ENCODE assay signal across 25 cellular contexts in genomic region chr1:204528677-204529076, GRCh38. TPM values are rescaled to one million over a fixed set of nuclear protein-coding genes. Genes with fewer than 3 reads are reported as not detected.
DNase-seq lines count a peak whose midpoint lies in the region; ATAC-seq, FAIRE-seq and TF ChIP-seq lines count a peak whose summit lies in the region.
"Had no signal": no experiment of that assay in that cellular context is flagged by ENCODE, and none has a peak within 500 bp of the region (broad histone marks: within the 10 kb centered on the region; RNA-seq: fewer than 3 reads in every experiment).

No MANE protein-coding gene starts in this region.

- SMC1A ChIA-PET in GM12878 (lab: Charles Lee; ENCODE audit: uncharacterized antibody, unreplicated experiment), result interaction anchor here (1.2 to 5.5 kb wide), 5 partner anchors 9 to 37 kb away, joined by 3 to 42 read pairs (median 5); partner anchors contain the start of gene MDM4

- no peak overlapping the region for H3K9ac ChIP-seq in GM12878 (ENCODE audit: control insufficient read depth, insufficient read depth, low read length)
- H3K9ac ChIP-seq: BLaER1 had no signal

- H3K9me3 Mint-ChIP-seq in activated T-cell treated with anti-CD3 and anti-CD28 coated beads, Interleukin-2, amount 50 U/mL, for 24 hours, result peaks cover 4% of the 10 kb centered on the region
- H3K9me3 Mint-ChIP-seq in activated T-cell treated with anti-CD3 and anti-CD28 coated beads, Interleukin-2, amount 50 U/mL, for 72 hours, result peaks cover 2 to 3% of the 10 kb centered on the region in 2 donors
- peaks cover 2% of the 10 kb centered on the region for H3K9me3 Mint-ChIP-seq in CD4-positive, alpha-beta T cell

- RAD21 ChIA-PET in GM12878 (lab: Charles Lee; ENCODE audit: unreplicated experiment), result interaction anchor here (1.2 to 1.3 kb wide), 2 partner anchors 12 to 14 kb away, joined by 4 to 5 read pairs; partner anchors contain the start of gene MDM4

- no peak for TF ChIP-seq RAD21 in GM12878 (IDR thresholded peaks at IDR 0.05; ENCODE audit: insufficient read depth, low read depth, low read length)

- no peak for TF ChIP-seq EP300 in GM12878 (IDR thresholded peaks at IDR 0.05; ENCODE audit: borderline replicate concordance in 1 of 2, control insufficient read depth in 1 of 2, low read depth in 2 of 2, low read length in 2 of 2)

- H3K4me1 ChIP-seq in GM12878 (ENCODE audit: control insufficient read depth, insufficient read depth, low read length) (peaks cover 36% of the 10 kb centered on the region), gastrocnemius medialis (no peaks in the 10 kb centered on the region), spleen (peaks cover 5 to 63% (median 24%) of the 10 kb centered on the region in 6 donors)
- H3K4me1 ChIP-seq: SJCRH30 had no signal

- H3K4me3 ChIP-seq in GM12878 (no peak overlapping the region), gastrocnemius medialis (no peak overlapping the region), spleen (no peak overlapping the region)
- H3K4me3 ChIP-seq: BLaER1, SJCRH30 had no signal

- no peak overlapping the region for H3K27ac ChIP-seq in CD4-positive, alpha-beta T cell (ENCODE audit: low read depth, low read length)
- H3K27ac ChIP-seq in GM12878 (ENCODE audit: control insufficient read depth, insufficient read depth) (no peak overlapping the region), gastrocnemius medialis (peak overlapping the region in 3 of 4 donors; percentile 33 to 40 (median 36)), spleen (peak overlapping the region in 1 of 8 donors; percentile 0)
- H3K27ac ChIP-seq: 22Rv1, SJCRH30 had no signal

- peak overlapping the region; percentile 65 for H3K27ac Mint-ChIP-seq in activated T-cell treated with anti-CD3 and anti-CD28 coated beads, Interleukin-2, amount 50 U/mL, for 24 hours
- no peak overlapping the region for H3K27ac Mint-ChIP-seq in activated T-cell treated with anti-CD3 and anti-CD28 coated beads, Interleukin-2, amount 50 U/mL, for 72 hours
- H3K27ac Mint-ChIP-seq in CD4-positive, alpha-beta T cell, result peak overlapping the region; percentile 17

- TF ChIP-seq POLR2A in GM12878 (IDR thresholded peaks at IDR 0.05; ENCODE audit: low read depth, low read length) (0 out of 2 replicates have a peak, but pooled peaks have one; percentile 9), gastrocnemius medialis (IDR thresholded peaks at IDR 0.05) (no peak), spleen (IDR thresholded peaks at IDR 0.05) (no peak)

- H3K36me3 ChIP-seq in GM12878 (ENCODE audit: control insufficient read depth in 2 of 2, insufficient read depth in 2 of 2, low read length in 1 of 2) (peaks cover 21 to 32% of the 10 kb centered on the region in 2 experiments), gastrocnemius medialis (peaks cover 0 to 72% of the 10 kb centered on the region in 2 donors), spleen (peaks cover 6 to 99% (median 85%) of the 10 kb centered on the region in 6 donors)

- in situ Hi-C loops in GM12878 (cut with MboI), result no loop called here
- in situ Hi-C loops in gastrocnemius medialis (cut with MboI; ENCODE audit: low sequenced_read_pairs in 4 of 4), result loop anchor here in 1 of 4 donors (25.0 kb wide), 1 partner anchor 716 kb away; no protein-coding TSS in a partner anchor

- no peak for ATAC-seq in activated T-cell treated with anti-CD3 and anti-CD28 coated beads, Interleukin-2, amount 50 U/mL, for 72 hours (replicated peaks in 1 of 2)
- no peak for ATAC-seq in CD4-positive, alpha-beta T cell (ENCODE audit: poor library complexity)
- ATAC-seq in GM12878 (no peak), gastrocnemius medialis (no peak)
- ATAC-seq: HCT116 had no signal

- peaks cover 44% of the 10 kb centered on the region for H3K4me1 Mint-ChIP-seq in activated T-cell treated with anti-CD3 and anti-CD28 coated beads, Interleukin-2, amount 50 U/mL, for 24 hours (ENCODE audit: low read depth)
- H3K4me1 Mint-ChIP-seq in activated T-cell treated with anti-CD3 and anti-CD28 coated beads, Interleukin-2, amount 50 U/mL, for 72 hours (ENCODE audit: low read depth), result peaks cover 24% of the 10 kb centered on the region
- peaks cover 53% of the 10 kb centered on the region for H3K4me1 Mint-ChIP-seq in CD4-positive, alpha-beta T cell (ENCODE audit: low read depth)

- POLR2A ChIA-PET in CD4-positive, alpha-beta T cell (lab: Charles Lee), result interaction anchor here (0.7 to 5.8 kb wide), 4 partner anchors 11 to 34 kb away, joined by 3 to 41 read pairs (median 4); partner anchors contain the start of genes MDM4 and PIK3C2B
- POLR2A ChIA-PET in GM12878 (lab: Charles Lee), result interaction anchor here (0.8 kb wide), 1 partner anchor 37 kb away, joined by 3 read pairs; no protein-coding TSS in a partner anchor

- H3K4me2 ChIP-seq in GM12878 (ENCODE audit: control insufficient read depth, insufficient read depth), result no peak overlapping the region
- H3K4me2 ChIP-seq: BLaER1 had no signal

- no peaks in the 10 kb centered on the region for H4K20me1 ChIP-seq in GM12878 (ENCODE audit: control insufficient read depth, insufficient read depth)

- no TSS peak for BruUV-seq in GM12878 (replicated peaks; lab: Mats Ljungman, UMichigan)

- FAIRE-seq in GM12878 (lab: Jason Lieb, UNC), result no peak
- FAIRE-seq: H1, HTR-8/SVneo had no signal

- DNase-seq in activated T-cell treated with anti-CD3 and anti-CD28 coated beads, Interleukin-2, amount 50 U/mL, for 24 hours, result no peak
- DNase-seq in activated T-cell treated with anti-CD3 and anti-CD28 coated beads, Interleukin-2, amount 50 U/mL, for 72 hours, result no peak
- DNase-seq in CD4-positive, alpha-beta T cell, result no peak
- no peak for DNase-seq in GM12878 (ENCODE audit: low read depth, low spot score)
- no peak for DNase-seq in gastrocnemius medialis
- DNase-seq in T1000 (lab: John Stamatoyannopoulos, UW), result no peak
- DNase-seq in HT-29 (ENCODE audit: low spot score), result no peak
- no peak for DNase-seq in spleen
- DNase-seq: ACHN; CD4-positive, alpha-beta memory T cell; DMS153; GDM1; IMR-90; NCI-H1105; NCI-H146; NCI-H2029; NCI-H226; NCI-H510A treated with DMSO at 0.1 percent for 48 hours; NCI-H748 treated with DMSO at 0.1 percent for 48 hours; SJCRH30 had no signal

- TF ChIP-seq CTCF in CD4-positive, alpha-beta T cell (IDR thresholded peaks at IDR 0.05), result no peak
- TF ChIP-seq CTCF in GM12878 (IDR thresholded peaks at IDR 0.05 in 2 of 3, conservative IDR thresholded peaks at IDR 0.05 in 1 of 3; ENCODE audit: control insufficient read depth in 2 of 3, extremely low read depth in 1 of 3, insufficient read depth in 1 of 3, low read depth in 3 of 3, low read length in 3 of 3), result no peak
- no peak for TF ChIP-seq CTCF in gastrocnemius medialis (IDR thresholded peaks at IDR 0.05 in 4 of 5, conservative IDR thresholded peaks at IDR 0.05 in 1 of 5)
- no peak for TF ChIP-seq CTCF in spleen (IDR thresholded peaks at IDR 0.05 in 8 of 11, conservative IDR thresholded peaks at IDR 0.05 in 3 of 11)

- peaks cover 98% of the 10 kb centered on the region for H3K36me3 Mint-ChIP-seq in activated T-cell treated with anti-CD3 and anti-CD28 coated beads, Interleukin-2, amount 50 U/mL, for 24 hours (ENCODE audit: low read depth)
- peaks cover 18 to 41% of the 10 kb centered on the region in 2 donors for H3K36me3 Mint-ChIP-seq in activated T-cell treated with anti-CD3 and anti-CD28 coated beads, Interleukin-2, amount 50 U/mL, for 72 hours (ENCODE audit: insufficient read depth in 2 of 2)
- peaks cover 95% of the 10 kb centered on the region for H3K36me3 Mint-ChIP-seq in CD4-positive, alpha-beta T cell (ENCODE audit: low read depth)

- intact Hi-C loops in CD4-positive, alpha-beta T cell (cut with DNase I, micrococcal nuclease), result no loop called here
- intact Hi-C loops in GM12878 (cut with micrococcal nuclease; ENCODE audit: unreplicated experiment) (no loop called here), gastrocnemius medialis (cut with DNase I; ENCODE audit: low total_unique reads) (no loop called here), spleen (cut with DNase I; ENCODE audit: low total_unique reads) (no loop called here)

- peaks cover 14% of the 10 kb centered on the region for H3K79me2 ChIP-seq in GM12878 (ENCODE audit: control insufficient read depth, insufficient read depth, low read length)

- no peaks in the 10 kb centered on the region for H3K27me3 Mint-ChIP-seq in activated T-cell treated with anti-CD3 and anti-CD28 coated beads, Interleukin-2, amount 50 U/mL, for 24 hours
- H3K27me3 Mint-ChIP-seq in activated T-cell treated with anti-CD3 and anti-CD28 coated beads, Interleukin-2, amount 50 U/mL, for 72 hours (ENCODE audit: low read depth), result no peaks in the 10 kb centered on the region
- H3K27me3 Mint-ChIP-seq in CD4-positive, alpha-beta T cell, result no peaks in the 10 kb centered on the region
- H3K27me3 Mint-ChIP-seq: CD4-positive, alpha-beta memory T cell had no signal

- H3K4me3 Mint-ChIP-seq in activated T-cell treated with anti-CD3 and anti-CD28 coated beads, Interleukin-2, amount 50 U/mL, for 24 hours, result no peak overlapping the region
- H3K4me3 Mint-ChIP-seq in activated T-cell treated with anti-CD3 and anti-CD28 coated beads, Interleukin-2, amount 50 U/mL, for 72 hours, result no peak overlapping the region
- no peak overlapping the region for H3K4me3 Mint-ChIP-seq in CD4-positive, alpha-beta T cell
- H3K4me3 Mint-ChIP-seq: CD4-positive, alpha-beta memory T cell had no signal

- CTCF ChIA-PET in CD4-positive, alpha-beta T cell (lab: Charles Lee), result interaction anchor here (1.2 kb wide), 1 partner anchor 22 kb away, joined by 7 read pairs; no protein-coding TSS in a partner anchor
- CTCF ChIA-PET in GM12878 (lab: Yijun Ruan, JAX), result interaction anchor here (0.9 to 2.1 kb wide), 6 partner anchors 11 to 278 kb away, joined by 3 to 10 read pairs (median 3); no protein-coding TSS in a partner anchor

- H3K9me3 ChIP-seq in CD4-positive, alpha-beta T cell (ENCODE audit: control insufficient read depth, low read length), result no peaks in the 10 kb centered on the region
- peaks cover 4% of the 10 kb centered on the region for H3K9me3 ChIP-seq in GM12878 (replicated peaks; ENCODE audit: control insufficient read depth, insufficient read depth, low read length)
- H3K9me3 ChIP-seq in gastrocnemius medialis, result no peaks in the 10 kb centered on the region
- peaks cover 0 to 6% (median 3%) of the 10 kb centered on the region in 8 donors for H3K9me3 ChIP-seq in spleen
- H3K9me3 ChIP-seq: SJCRH30 had no signal

- no peak overlapping the region for H2AFZ ChIP-seq in GM12878 (ENCODE audit: control insufficient read depth, low read depth, low read length)

- no peaks in the 10 kb centered on the region for H3K27me3 ChIP-seq in CD4-positive, alpha-beta T cell (ENCODE audit: control insufficient read depth, insufficient read depth, low read length)
- H3K27me3 ChIP-seq in GM12878 (replicated peaks in 1 of 2; ENCODE audit: control insufficient read depth in 2 of 2, insufficient read depth in 2 of 2, low read length in 1 of 2) (no peaks in the 10 kb centered on the region), gastrocnemius medialis (no peaks in the 10 kb centered on the region), spleen (replicated peaks in 1 of 7) (no peaks in the 10 kb centered on the region)
- H3K27me3 ChIP-seq: BLaER1, SJCRH30 had no signal

- 98% methylated on average over 8 of the region's 8 CpGs for WGBS in GM12878 (ENCODE audit: insufficient coverage, insufficient replicate concordance, low lambda C conversion rate, missing lambda C conversion rate)
- 86 to 91% (median 89%) methylated on average over 6 to 8 of the region's 8 CpGs for WGBS in spleen, 5 donors

RNA-seq across cellular contexts. Expression of gene MDM4, which starts 12.5 kb away (rescaled TPM):
- total RNA-seq in activated T-cell treated with anti-CD3 and anti-CD28 coated beads, Interleukin-2, amount 50 U/mL, for 72 hours, result 100 to 1,000 TPM; 147 to 153 TPM
- total RNA-seq in CD4-positive, alpha-beta T cell, result 100 to 1,000 TPM; 260 to 266 TPM
- total RNA-seq in GM12878 (2013; cell fraction: nucleolus; rRNA removed), result 590 and 594 TPM in 2 replicates
- total RNA-seq in GM12878 (2014; rRNA removed), result 36.8 and 43.9 TPM in 2 replicates
- total RNA-seq in GM12878 (2014; rRNA removed; fragmentation: Illumina TruSeq; extraction: Trizol), result 36.1 and 37.8 TPM in 2 replicates
- total RNA-seq in GM12878 (2021), result 54.5 and 64.5 TPM in 2 replicates
- polyA plus RNA-seq in GM12878 (2011; ENCODE audit: low read depth), result 12.2 TPM
- polyA plus RNA-seq in GM12878 (2011; rRNA removed), result 74.4 and 108 TPM in 2 replicates
- polyA plus RNA-seq in GM12878 (2011; cell fraction: cytosol; rRNA removed), result 22.1 and 23.4 TPM in 2 replicates
- 82.8 and 85.3 TPM in 2 replicates for polyA plus RNA-seq in GM12878 (2011; cell fraction: nucleus; rRNA removed)
- polyA plus RNA-seq in GM12878 (2012), result 17.2 and 22.3 TPM in 2 replicates
- 12.4 and 13.7 TPM in 2 replicates for polyA plus RNA-seq in GM12878 (2014; fragmentation: Illumina TruSeq; extraction: Trizol)
- polyA plus RNA-seq in GM12878 (2014; fragmentation: Nextera tagmentation; extraction: Ambion mirVana), result 10 to 100 TPM in 1 of 2 experiments, 1 to 10 TPM in 1; 2.5 to 11.5 TPM
- polyA plus RNA-seq in GM12878 (2014; rRNA removed), result 20.5 and 20.6 TPM in 2 replicates
- polyA plus RNA-seq in GM12878 (2016; fragmentation: Nextera tagmentation; extraction: Ambion mirVana), result 10 to 100 TPM; 22.3 to 23.2 TPM
- 148 and 214 TPM in 2 replicates for polyA minus RNA-seq in GM12878 (2011; rRNA and poly(A)+ RNA removed)
- polyA minus RNA-seq in GM12878 (2011; cell fraction: cytosol; rRNA and poly(A)+ RNA removed), result 33.7 and 38.1 TPM in 2 replicates
- polyA minus RNA-seq in GM12878 (2011; cell fraction: nucleus; rRNA and poly(A)+ RNA removed), result 161 and 227 TPM in 2 replicates
- 10 to 100 TPM; 15.1 to 44.0 (median 28.9) TPM for total RNA-seq in gastrocnemius medialis
- 18.5 and 19.4 TPM in 2 replicates for total RNA-seq in HT-29 (2014; rRNA removed; shearing (Covaris generic))
- 100 to 1,000 TPM; 112 to 192 (median 163) TPM for total RNA-seq in spleen
- 10 to 100 TPM; 10.6 to 16.8 (median 13.8) TPM for polyA plus RNA-seq in spleen

RNA-seq across cellular contexts. Expression of gene PIK3C2B, which starts 34.1 kb away (rescaled TPM):
- total RNA-seq in activated T-cell treated with anti-CD3 and anti-CD28 coated beads, Interleukin-2, amount 50 U/mL, for 72 hours, result 10 to 100 TPM; 43.1 to 54.5 TPM
- total RNA-seq in CD4-positive, alpha-beta T cell, result 10 to 100 TPM; 25.5 to 27.1 TPM
- 98.5 and 110 TPM in 2 replicates for total RNA-seq in GM12878 (2013; cell fraction: nucleolus; rRNA removed)
- total RNA-seq in GM12878 (2014; rRNA removed) (13.9 and 16.3 TPM in 2 replicates), GM12878 (2014; rRNA removed; fragmentation: Illumina TruSeq; extraction: Trizol) (8.5 and 9.2 TPM in 2 replicates), GM12878 (2021) (33.5 and 38.1 TPM in 2 replicates), gastrocnemius medialis (1 to 10 TPM; 2.8 to 6.0 (median 3.8) TPM), spleen (10 to 100 TPM; 45.8 to 72.2 (median 66.5) TPM)
- polyA plus RNA-seq in GM12878 (2011; ENCODE audit: low read depth), result 8.3 TPM
- polyA plus RNA-seq in GM12878 (2011; rRNA removed) (15.9 and 33.9 TPM in 2 replicates), GM12878 (2014; fragmentation: Illumina TruSeq; extraction: Trizol) (10.2 and 14.4 TPM in 2 replicates), GM12878 (2014; fragmentation: Nextera tagmentation; extraction: Ambion mirVana) (1 to 10 TPM; 2.2 to 5.0 TPM), GM12878 (2014; rRNA removed) (23.8 and 28.2 TPM in 2 replicates), GM12878 (2016; fragmentation: Nextera tagmentation; extraction: Ambion mirVana) (1 to 10 TPM; 6.0 to 8.2 TPM), spleen (10 to 100 TPM in 2 of 3 donors, 1 to 10 TPM in 1; 9.5 to 22.4 (median 10.8) TPM)
- polyA plus RNA-seq in GM12878 (2011; cell fraction: cytosol; rRNA removed), result 33.1 and 36.7 TPM in 2 replicates
- polyA plus RNA-seq in GM12878 (2011; cell fraction: nucleus; rRNA removed), result 55.9 and 60.7 TPM in 2 replicates
- 10.1 and 10.7 TPM in 2 replicates for polyA plus RNA-seq in GM12878 (2012)
- polyA minus RNA-seq in GM12878 (2011; rRNA and poly(A)+ RNA removed), result 69.9 and 86.4 TPM in 2 replicates
- 37.2 and 39.0 TPM in 2 replicates for polyA minus RNA-seq in GM12878 (2011; cell fraction: cytosol; rRNA and poly(A)+ RNA removed)
- polyA minus RNA-seq in GM12878 (2011; cell fraction: nucleus; rRNA and poly(A)+ RNA removed), result 38.8 and 80.3 TPM in 2 replicates
- total RNA-seq in HT-29 (2014; rRNA removed; shearing (Covaris generic)), result 55.3 and 55.4 TPM in 2 replicates

Comparison
In these comparisons a context has a peak if more than half of its experiments do, and no peak if none do; other contexts are left out.
1. H3K27ac ChIP-seq: peak in gastrocnemius medialis (3 of 4); none in CD4-positive, alpha-beta T cell (single experiment) and GM12878 (single experiment).